Comparison of ENCODE assay signal across 9 cellular contexts in the genomic region with DNA sequence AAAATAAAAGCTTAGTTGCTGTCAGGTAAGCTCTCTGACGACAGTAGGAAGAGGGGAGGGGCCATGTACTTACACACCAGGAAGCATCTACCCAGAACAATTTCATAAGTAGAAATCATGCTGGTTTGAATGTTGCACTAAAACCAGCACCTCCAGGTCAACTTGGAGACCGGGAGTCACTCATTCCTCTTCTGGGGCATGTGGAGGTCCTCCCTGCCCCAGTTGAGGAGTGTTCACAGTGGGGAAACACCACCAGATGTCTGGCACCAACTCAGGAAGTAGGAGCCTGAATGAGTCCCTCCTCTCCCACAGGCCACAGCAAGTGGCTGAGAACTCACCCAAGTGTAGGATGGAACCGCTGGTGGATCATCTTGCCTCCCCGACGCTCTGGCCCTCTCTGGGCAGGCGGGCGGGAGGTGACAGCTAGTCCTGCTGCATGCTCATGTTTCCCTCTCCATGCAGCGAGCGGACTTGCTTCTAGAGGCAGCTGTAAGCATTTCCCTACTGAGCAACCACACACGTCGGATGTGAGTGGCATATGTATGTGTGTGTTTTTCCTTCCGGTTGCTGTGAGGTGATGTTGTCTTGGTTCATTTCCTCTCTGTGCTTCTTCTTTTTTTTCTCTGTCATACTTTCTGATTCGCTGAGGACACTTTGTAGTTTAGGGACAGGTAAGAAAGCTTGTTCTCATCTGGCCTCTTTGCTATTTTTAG.
DNase-seq lines count a peak whose midpoint lies in the region; ATAC-seq and TF ChIP-seq lines count a peak whose summit lies in the region.
"Had no signal": no experiment of that assay in that cellular context is flagged by ENCODE, and none has a peak within 500 bp of the region (broad histone marks: within the 10 kb centered on the region; RNA-seq: fewer than 3 reads in every experiment).

No MANE protein-coding gene starts in this region.

- peaks cover 31% of the 10 kb centered on the region for H3K36me3 Mint-ChIP-seq in activated B cell treated with CpG ODN at 0.5 μM for 24 hours (ENCODE audit: low read depth)

- POLR2A ChIA-PET in activated B cell treated with CpG ODN at 0.5 μM for 24 hours (lab: Charles Lee): interaction anchor here (0.6 to 6.8 kb wide), 30 partner anchors 8 to 208 kb away, joined by 3 to 72 read pairs (median 4); no protein-coding TSS in a partner anchor

- H3K9me3 Mint-ChIP-seq in activated B cell treated with CpG ODN at 0.5 μM for 24 hours: no peaks in the 10 kb centered on the region

- DNase-seq in activated B cell treated with CpG ODN at 0.5 μM for 24 hours (peak; percentile 58), NCI-H1105 treated with DMSO at 0.1 percent for 48 hours (lab: John Stamatoyannopoulos, UW) (no peak), foreskin melanocyte (no peak)
- peak; percentile 26 for DNase-seq in effector CD8-positive, alpha-beta T cell (lab: John Stamatoyannopoulos, UW)
- DNase-seq in stimulated activated CD4-positive, alpha-beta T cell treated with anti-CD3 and anti-CD28 coated beads, Interleukin-1b, Interleukin-23, amount 100 ng/mL, for 4 hours (ENCODE audit: low read depth in 2 of 2): peak; percentile 39 to 52

- TF ChIP-seq CTCF in activated B cell treated with CpG ODN at 0.5 μM for 24 hours (IDR thresholded peaks at IDR 0.05): no peak

- H3K4me3 Mint-ChIP-seq in activated B cell treated with CpG ODN at 0.5 μM for 24 hours: peak overlapping the region; percentile 91
- H3K4me3 Mint-ChIP-seq: nephron had no signal

- intact Hi-C loops in activated B cell treated with CpG ODN at 0.5 μM for 24 hours (cut with micrococcal nuclease): loop anchor here (1.0 to 10.0 kb wide), 10 partner anchors 8 to 1975 kb away; a partner anchor contains a TSS

- H3K27me3 Mint-ChIP-seq in activated B cell treated with CpG ODN at 0.5 μM for 24 hours: no peaks in the 10 kb centered on the region

- peaks cover 84% of the 10 kb centered on the region for H3K4me1 Mint-ChIP-seq in activated B cell treated with CpG ODN at 0.5 μM for 24 hours

- peak; percentile 82 for ATAC-seq in GM19035 (IDR thresholded peaks at IDR 0.05; ENCODE audit: unreplicated experiment)
- peak; percentile 77 for ATAC-seq in HG03135 (IDR thresholded peaks at IDR 0.05; ENCODE audit: unreplicated experiment)
- ATAC-seq in activated B cell treated with CpG ODN at 0.5 μM for 24 hours (ENCODE audit: low read depth): peak; percentile 89
- ATAC-seq in SK-N-SH treated with all-trans-retinoic acid at 6 μM for 48 hours: no peak

- CTCF ChIA-PET in activated B cell treated with CpG ODN at 0.5 μM for 24 hours (lab: Charles Lee): interaction anchor here (1.1 to 4.5 kb wide), 6 partner anchors 8 to 207 kb away, joined by 3 to 27 read pairs (median 4); no protein-coding TSS in a partner anchor

- peak overlapping the region; percentile 93 for H3K27ac Mint-ChIP-seq in activated B cell treated with CpG ODN at 0.5 μM for 24 hours

TF ChIP-seq in SK-N-SH treated with all-trans-retinoic acid at 6 μM for 48 hours, 23 proteins besides CTCF, POLR2A, EP300 and RAD21:
- TF ChIP-seq, protein P1, sequence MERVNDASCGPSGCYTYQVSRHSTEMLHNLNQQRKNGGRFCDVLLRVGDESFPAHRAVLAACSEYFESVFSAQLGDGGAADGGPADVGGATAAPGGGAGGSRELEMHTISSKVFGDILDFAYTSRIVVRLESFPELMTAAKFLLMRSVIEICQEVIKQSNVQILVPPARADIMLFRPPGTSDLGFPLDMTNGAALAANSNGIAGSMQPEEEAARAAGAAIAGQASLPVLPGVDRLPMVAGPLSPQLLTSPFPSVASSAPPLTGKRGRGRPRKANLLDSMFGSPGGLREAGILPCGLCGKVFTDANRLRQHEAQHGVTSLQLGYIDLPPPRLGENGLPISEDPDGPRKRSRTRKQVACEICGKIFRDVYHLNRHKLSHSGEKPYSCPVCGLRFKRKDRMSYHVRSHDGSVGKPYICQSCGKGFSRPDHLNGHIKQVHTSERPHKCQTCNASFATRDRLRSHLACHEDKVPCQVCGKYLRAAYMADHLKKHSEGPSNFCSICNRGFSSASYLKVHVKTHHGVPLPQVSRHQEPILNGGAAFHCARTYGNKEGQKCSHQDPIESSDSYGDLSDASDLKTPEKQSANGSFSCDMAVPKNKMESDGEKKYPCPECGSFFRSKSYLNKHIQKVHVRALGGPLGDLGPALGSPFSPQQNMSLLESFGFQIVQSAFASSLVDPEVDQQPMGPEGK (CRISPR knock-in tag; IDR thresholded peaks at IDR 0.05; ENCODE audit: borderline replicate concordance): no peak
- TF ChIP-seq ARNTL (CRISPR knock-in tag; IDR thresholded peaks at IDR 0.05; ENCODE audit: borderline replicate concordance, low read depth) (no peak), ZNF70 (CRISPR knock-in tag; IDR thresholded peaks at IDR 0.05) (no peak), ESRRG (CRISPR knock-in tag; IDR thresholded peaks at IDR 0.05) (no peak), OSR1 (CRISPR knock-in tag; IDR thresholded peaks at IDR 0.05) (no peak), RARB (CRISPR knock-in tag; IDR thresholded peaks at IDR 0.05) (no peak), SNAI2 (CRISPR knock-in tag; IDR thresholded peaks at IDR 0.05) (no peak)
- TF ChIP-seq, protein P2, sequence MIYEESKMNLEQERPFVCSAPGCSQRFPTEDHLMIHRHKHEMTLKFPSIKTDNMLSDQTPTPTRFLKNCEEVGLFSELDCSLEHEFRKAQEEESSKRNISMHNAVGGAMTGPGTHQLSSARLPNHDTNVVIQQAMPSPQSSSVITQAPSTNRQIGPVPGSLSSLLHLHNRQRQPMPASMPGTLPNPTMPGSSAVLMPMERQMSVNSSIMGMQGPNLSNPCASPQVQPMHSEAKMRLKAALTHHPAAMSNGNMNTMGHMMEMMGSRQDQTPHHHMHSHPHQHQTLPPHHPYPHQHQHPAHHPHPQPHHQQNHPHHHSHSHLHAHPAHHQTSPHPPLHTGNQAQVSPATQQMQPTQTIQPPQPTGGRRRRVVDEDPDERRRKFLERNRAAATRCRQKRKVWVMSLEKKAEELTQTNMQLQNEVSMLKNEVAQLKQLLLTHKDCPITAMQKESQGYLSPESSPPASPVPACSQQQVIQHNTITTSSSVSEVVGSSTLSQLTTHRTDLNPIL (CRISPR knock-in tag; IDR thresholded peaks at IDR 0.05; ENCODE audit: low read depth): no peak
- TF ChIP-seq, protein P3, sequence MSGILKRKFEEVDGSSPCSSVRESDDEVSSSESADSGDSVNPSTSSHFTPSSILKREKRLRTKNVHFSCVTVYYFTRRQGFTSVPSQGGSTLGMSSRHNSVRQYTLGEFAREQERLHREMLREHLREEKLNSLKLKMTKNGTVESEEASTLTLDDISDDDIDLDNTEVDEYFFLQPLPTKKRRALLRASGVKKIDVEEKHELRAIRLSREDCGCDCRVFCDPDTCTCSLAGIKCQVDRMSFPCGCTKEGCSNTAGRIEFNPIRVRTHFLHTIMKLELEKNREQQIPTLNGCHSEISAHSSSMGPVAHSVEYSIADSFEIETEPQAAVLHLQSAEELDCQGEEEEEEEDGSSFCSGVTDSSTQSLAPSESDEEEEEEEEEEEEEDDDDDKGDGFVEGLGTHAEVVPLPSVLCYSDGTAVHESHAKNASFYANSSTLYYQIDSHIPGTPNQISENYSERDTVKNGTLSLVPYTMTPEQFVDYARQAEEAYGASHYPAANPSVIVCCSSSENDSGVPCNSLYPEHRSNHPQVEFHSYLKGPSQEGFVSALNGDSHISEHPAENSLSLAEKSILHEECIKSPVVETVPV (CRISPR knock-in tag; IDR thresholded peaks at IDR 0.05): no peak
- TF ChIP-seq, protein P4, sequence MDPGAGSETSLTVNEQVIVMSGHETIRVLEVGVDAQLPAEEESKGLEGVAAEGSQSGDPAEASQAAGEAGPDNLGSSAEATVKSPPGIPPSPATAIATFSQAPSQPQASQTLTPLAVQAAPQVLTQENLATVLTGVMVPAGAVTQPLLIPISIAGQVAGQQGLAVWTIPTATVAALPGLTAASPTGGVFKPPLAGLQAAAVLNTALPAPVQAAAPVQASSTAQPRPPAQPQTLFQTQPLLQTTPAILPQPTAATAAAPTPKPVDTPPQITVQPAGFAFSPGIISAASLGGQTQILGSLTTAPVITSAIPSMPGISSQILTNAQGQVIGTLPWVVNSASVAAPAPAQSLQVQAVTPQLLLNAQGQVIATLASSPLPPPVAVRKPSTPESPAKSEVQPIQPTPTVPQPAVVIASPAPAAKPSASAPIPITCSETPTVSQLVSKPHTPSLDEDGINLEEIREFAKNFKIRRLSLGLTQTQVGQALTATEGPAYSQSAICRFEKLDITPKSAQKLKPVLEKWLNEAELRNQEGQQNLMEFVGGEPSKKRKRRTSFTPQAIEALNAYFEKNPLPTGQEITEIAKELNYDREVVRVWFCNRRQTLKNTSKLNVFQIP (CRISPR knock-in tag; IDR thresholded peaks at IDR 0.05; ENCODE audit: borderline replicate concordance, low read depth): no peak
- TF ChIP-seq, protein P5, sequence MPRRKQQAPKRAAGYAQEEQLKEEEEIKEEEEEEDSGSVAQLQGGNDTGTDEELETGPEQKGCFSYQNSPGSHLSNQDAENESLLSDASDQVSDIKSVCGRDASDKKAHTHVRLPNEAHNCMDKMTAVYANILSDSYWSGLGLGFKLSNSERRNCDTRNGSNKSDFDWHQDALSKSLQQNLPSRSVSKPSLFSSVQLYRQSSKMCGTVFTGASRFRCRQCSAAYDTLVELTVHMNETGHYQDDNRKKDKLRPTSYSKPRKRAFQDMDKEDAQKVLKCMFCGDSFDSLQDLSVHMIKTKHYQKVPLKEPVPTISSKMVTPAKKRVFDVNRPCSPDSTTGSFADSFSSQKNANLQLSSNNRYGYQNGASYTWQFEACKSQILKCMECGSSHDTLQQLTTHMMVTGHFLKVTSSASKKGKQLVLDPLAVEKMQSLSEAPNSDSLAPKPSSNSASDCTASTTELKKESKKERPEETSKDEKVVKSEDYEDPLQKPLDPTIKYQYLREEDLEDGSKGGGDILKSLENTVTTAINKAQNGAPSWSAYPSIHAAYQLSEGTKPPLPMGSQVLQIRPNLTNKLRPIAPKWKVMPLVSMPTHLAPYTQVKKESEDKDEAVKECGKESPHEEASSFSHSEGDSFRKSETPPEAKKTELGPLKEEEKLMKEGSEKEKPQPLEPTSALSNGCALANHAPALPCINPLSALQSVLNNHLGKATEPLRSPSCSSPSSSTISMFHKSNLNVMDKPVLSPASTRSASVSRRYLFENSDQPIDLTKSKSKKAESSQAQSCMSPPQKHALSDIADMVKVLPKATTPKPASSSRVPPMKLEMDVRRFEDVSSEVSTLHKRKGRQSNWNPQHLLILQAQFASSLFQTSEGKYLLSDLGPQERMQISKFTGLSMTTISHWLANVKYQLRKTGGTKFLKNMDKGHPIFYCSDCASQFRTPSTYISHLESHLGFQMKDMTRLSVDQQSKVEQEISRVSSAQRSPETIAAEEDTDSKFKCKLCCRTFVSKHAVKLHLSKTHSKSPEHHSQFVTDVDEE (CRISPR knock-in tag; IDR thresholded peaks at IDR 0.05): no peak

Comparison
In these comparisons a context has a peak if more than half of its experiments do, and no peak if none do; other contexts are left out.
1. DNase-seq: peak in activated B cell treated with CpG ODN at 0.5 μM for 24 hours (single experiment), effector CD8-positive, alpha-beta T cell (single experiment) and stimulated activated CD4-positive, alpha-beta T cell treated with anti-CD3 and anti-CD28 coated beads, Interleukin-1b, Interleukin-23, amount 100 ng/mL, for 4 hours (2 of 2); none in NCI-H1105 treated with DMSO at 0.1 percent for 48 hours (single experiment) and foreskin melanocyte (single experiment).